15 cellular contexts compared by ENCODE assay signal in the genomic region with DNA sequence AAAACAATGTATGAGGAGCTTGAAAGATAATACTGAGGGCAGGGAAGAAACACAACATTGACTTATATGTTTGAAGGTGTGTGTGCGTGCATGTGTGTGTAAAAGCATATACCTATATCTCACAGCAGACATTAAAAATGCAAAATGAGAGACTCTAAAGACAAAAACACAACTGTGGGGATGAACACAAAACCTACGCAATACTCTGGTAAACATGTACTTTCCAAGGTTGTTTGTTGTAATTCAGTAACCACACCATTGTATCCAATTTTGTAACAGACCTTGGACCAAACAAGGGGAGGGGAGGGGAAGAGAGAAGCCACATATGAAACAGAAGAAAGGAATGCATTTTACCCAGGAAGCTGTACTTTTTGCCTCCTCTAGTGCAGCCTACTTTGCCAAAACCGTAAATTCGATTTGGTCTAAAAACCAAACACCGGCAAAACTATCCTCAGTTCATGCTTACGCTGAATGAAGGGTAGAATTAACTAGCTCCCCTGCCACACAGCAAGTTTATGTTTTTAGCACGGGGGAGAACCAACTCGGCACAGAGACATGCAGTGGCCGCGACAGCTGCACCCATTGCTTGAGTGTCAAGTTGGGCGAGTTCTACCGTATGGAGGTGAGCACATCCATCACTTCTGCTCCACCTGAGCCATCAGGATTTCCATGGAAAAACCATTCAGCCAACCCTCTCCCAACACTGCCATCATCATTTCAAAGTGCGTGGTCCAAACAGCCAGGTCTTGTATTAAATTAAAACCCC. TPM values are rescaled to one million over a fixed set of nuclear protein-coding genes. Genes with fewer than 3 reads are reported as not detected.
DNase-seq lines count a peak whose midpoint lies in the region; ATAC-seq, FAIRE-seq and TF ChIP-seq lines count a peak whose summit lies in the region.
"Had no signal": no experiment of that assay in that cellular context is flagged by ENCODE, and none has a peak within 500 bp of the region (broad histone marks: within the 10 kb centered on the region; RNA-seq: fewer than 3 reads in every experiment).

No MANE protein-coding gene starts in this region.

- in situ Hi-C loops in astrocyte of the spinal cord (cut with HindIII; ENCODE audit: low sequenced_read_pairs) (no loop called here), transverse colon (cut with MboI; ENCODE audit: low pct_ligation_motif_present in 1 of 4, low pct_unique_long_range_greater_than_20kb in 1 of 4, low sequenced_read_pairs in 3 of 4) (no loop called here)

- no peaks in the 10 kb centered on the region for H3K27me3 ChIP-seq in transverse colon

- DNase-seq in HT1080 (ENCODE audit: low read depth) = peak; percentile 37
- peak; percentile 70 for DNase-seq in astrocyte of the spinal cord (ENCODE audit: low read depth, low spot score)
- DNase-seq in kidney tubule cell (ENCODE audit: low spot score) = peak; percentile 70
- DNase-seq in transverse colon = no peak
- DNase-seq in head of caudate nucleus = no peak
- DNase-seq in H54 (ENCODE audit: insufficient read length, low spot score) = no peak
- DNase-seq: left ventricle myocardium superior; NCI-H2171 treated with DMSO at 0.1 percent for 48 hours; stimulated activated naive CD8-positive, alpha-beta T cell treated with anti-CD3 and anti-CD28 coated beads, Interleukin-15, amount 100 ng/mL, for 72 hours; T-cell had no signal

- TF ChIP-seq CTCF in astrocyte of the spinal cord (IDR thresholded peaks at IDR 0.05; ENCODE audit: low read depth, low read length) = no peak
- TF ChIP-seq CTCF in transverse colon (IDR thresholded peaks at IDR 0.05) = no peak

- FAIRE-seq in H54 (lab: Jason Lieb, UNC) = no peak
- FAIRE-seq: colon, GM12891 had no signal

- H3K4me3 ChIP-seq in astrocyte of the spinal cord (ENCODE audit: low read depth, low read length) = no peak overlapping the region
- H3K4me3 ChIP-seq in transverse colon = no peak overlapping the region

- H3K36me3 ChIP-seq in transverse colon = no peaks in the 10 kb centered on the region

- TF ChIP-seq POLR2A in transverse colon (IDR thresholded peaks at IDR 0.05) (no peak), H54 (IDR thresholded peaks at IDR 0.05; ENCODE audit: low read depth, low read length) (no peak)

- no peak for ATAC-seq in HG03139 (IDR thresholded peaks at IDR 0.05; ENCODE audit: unreplicated experiment)
- ATAC-seq: left ventricle myocardium superior; stimulated activated naive CD8-positive, alpha-beta T cell treated with anti-CD3 and anti-CD28 coated beads, Interleukin-15, amount 100 ng/mL, for 72 hours; T-cell had no signal

- peaks cover 0 to 29% (median 8%) of the 10 kb centered on the region in 4 donors for H3K4me1 ChIP-seq in transverse colon

- WGBS in transverse colon (ENCODE audit: low coverage in 1 of 2), 2 donors = 69 to 86% methylated on average over 2 to 13 of the region's 13 CpGs

- intact Hi-C loops in transverse colon (cut with DNase I; ENCODE audit: low total_unique reads) (no loop called here), head of caudate nucleus (cut with DNase I) (no loop called here)

- no peaks in the 10 kb centered on the region for H3K9me3 ChIP-seq in transverse colon

- no peak for TF ChIP-seq EP300 in transverse colon (IDR thresholded peaks at IDR 0.05; ENCODE audit: low read depth)

- H3K27ac ChIP-seq in transverse colon = peak overlapping the region; percentile 50 to 81 (median 68)
- H3K27ac ChIP-seq: KMS-11 had no signal

RNA-seq across cellular contexts. Expression of a gene that starts 50.0 kb away (rescaled TPM):
- total RNA-seq in HT1080 (2014; rRNA removed; shearing (Covaris generic)) = 6.7 and 7.2 TPM in 2 replicates
- 5.4 and 6.5 TPM in 2 replicates for polyA plus RNA-seq in HT1080 (2015; cell fraction: cytosol; rRNA removed)
- polyA plus RNA-seq in HT1080 (2015; cell fraction: nucleus; rRNA removed) = 5.9 and 6.4 TPM in 2 replicates
- total RNA-seq in transverse colon = 10 to 100 TPM in 3 of 4 donors, 1 to 10 TPM in 1; 4.0 to 27.3 (median 16.9) TPM
- total RNA-seq: OCI-LY7 had no signal

Comparison
In these comparisons a context has a peak if more than half of its experiments do, and no peak if none do; other contexts are left out.
1. DNase-seq: peak in HT1080 (single experiment), astrocyte of the spinal cord (single experiment) and kidney tubule cell (single experiment); none in transverse colon (single experiment), head of caudate nucleus (0 of 42) and H54 (single experiment).